17 cellular contexts compared by ENCODE assay signal in the genomic region with DNA sequence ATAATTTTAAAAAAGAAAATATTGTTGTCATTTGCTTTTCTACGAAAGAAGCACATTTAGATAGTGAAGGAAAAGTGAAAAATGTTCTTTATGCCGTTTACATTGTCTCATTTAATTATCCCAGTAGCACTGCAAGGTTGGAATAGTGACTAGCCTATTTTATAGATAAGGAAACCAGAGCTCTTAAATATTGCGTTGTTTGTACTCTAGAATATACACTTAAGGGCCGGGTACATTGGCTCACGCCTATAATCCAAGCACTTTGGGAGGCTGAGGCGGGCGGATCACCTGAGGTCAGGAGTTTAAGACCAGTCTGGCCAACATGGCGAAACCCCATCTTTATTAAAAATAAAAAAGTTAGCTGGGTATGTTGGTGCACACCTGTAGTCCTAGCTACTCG.
DNase-seq lines count a peak whose midpoint lies in the region; ATAC-seq and TF ChIP-seq lines count a peak whose summit lies in the region.
"Had no signal": no experiment of that assay in that cellular context is flagged by ENCODE, and none has a peak within 500 bp of the region (broad histone marks: within the 10 kb centered on the region; RNA-seq: fewer than 3 reads in every experiment).

No MANE protein-coding gene starts in this region.

- H3K4me1 Mint-ChIP-seq in chondrocyte (ENCODE audit: low read depth) (peaks cover 64% of the 10 kb centered on the region), nephron (peaks cover 41% of the 10 kb centered on the region)
- H3K4me1 Mint-ChIP-seq: B cell had no signal

- peaks cover 1% of the 10 kb centered on the region for H3K36me3 Mint-ChIP-seq in chondrocyte (ENCODE audit: low read depth)
- peaks cover 8% of the 10 kb centered on the region for H3K36me3 Mint-ChIP-seq in nephron (ENCODE audit: low read depth)

- H3K9me3 Mint-ChIP-seq in chondrocyte (ENCODE audit: low read depth) (no peaks in the 10 kb centered on the region), nephron (no peaks in the 10 kb centered on the region)
- H3K9me3 Mint-ChIP-seq: CD4-positive, alpha-beta T cell; CD8-positive, alpha-beta memory T cell; GM23338; H9 had no signal

- peak overlapping the region; percentile 40; the same call in 1 of the 2 replicates for H3K27ac ChIP-seq in PC-9
- H3K27ac ChIP-seq: BLaER1, C4-2B had no signal

- no TSS peak for BruUV-seq in PC-9 (replicated peaks; lab: Mats Ljungman, UMichigan)

- no peak overlapping the region for H3K4me2 ChIP-seq in PC-9
- H3K4me2 ChIP-seq: BLaER1, GM23338 had no signal

- H3K9me3 ChIP-seq in PC-9 (ENCODE audit: insufficient read depth, low read depth) = no peaks in the 10 kb centered on the region
- H3K9me3 ChIP-seq: BLaER1 had no signal

- ATAC-seq in HG03097 (IDR thresholded peaks at IDR 0.05; ENCODE audit: low FRiP score, unreplicated experiment) = no peak
- ATAC-seq: GM23338, HCT116 had no signal

- H3K27me3 Mint-ChIP-seq in chondrocyte (ENCODE audit: low read depth) = no peaks in the 10 kb centered on the region
- no peaks in the 10 kb centered on the region for H3K27me3 Mint-ChIP-seq in nephron (ENCODE audit: low read depth)
- H3K27me3 Mint-ChIP-seq: B cell; CD4-positive, alpha-beta T cell had no signal

- H3K36me3 ChIP-seq in PC-9 (ENCODE audit: low read depth) = peaks cover 48% of the 10 kb centered on the region

- peaks cover 18% of the 10 kb centered on the region for H4K20me1 ChIP-seq in PC-9 (ENCODE audit: insufficient read depth)

- peaks cover 93% of the 10 kb centered on the region for H3K4me1 ChIP-seq in PC-9 (replicated peaks; ENCODE audit: insufficient read depth)
- H3K4me1 ChIP-seq: BLaER1 had no signal

- no peak for TF ChIP-seq CTCF in PC-9 (conservative IDR thresholded peaks at IDR 0.05)
- no peak for TF ChIP-seq CTCF in chondrocyte (IDR thresholded peaks at IDR 0.05)
- TF ChIP-seq CTCF in nephron (IDR thresholded peaks at IDR 0.05; ENCODE audit: unreplicated experiment in 3 of 3) = no peak

- no peak for DNase-seq in PC-9
- DNase-seq in chondrocyte (ENCODE audit: low spot score) = no peak
- no peak for DNase-seq in CD1c-positive myeloid dendritic cell (ENCODE audit: extremely low spot score)
- DNase-seq in T-helper 9 cell = no peak
- DNase-seq: CD4-positive, alpha-beta T cell; CD8-positive, alpha-beta memory T cell; DMS53; DMS79 treated with DMSO at 0.1 percent for 48 hours; GF-D8; H9 had no signal

- peaks cover 93% of the 10 kb centered on the region for H3F3A ChIP-seq in PC-9 (ENCODE audit: insufficient read depth, low read depth)

- H2AFZ ChIP-seq in PC-9 = no peak overlapping the region
- H2AFZ ChIP-seq: GM23338 had no signal

- H3K27me3 ChIP-seq in PC-9 (ENCODE audit: insufficient read depth, low read depth) = no peaks in the 10 kb centered on the region
- H3K27me3 ChIP-seq: BLaER1 had no signal

- no peaks in the 10 kb centered on the region for H3K9me2 ChIP-seq in PC-9 (ENCODE audit: insufficient read depth)

- POLR2A ChIA-PET in PC-9 (lab: Charles Lee; ENCODE audit: unreplicated experiment) = interaction anchor here (0.6 kb wide), 1 partner anchor 126 kb away, joined by 5 read pairs; no protein-coding TSS in a partner anchor

- H3K4me3 Mint-ChIP-seq in chondrocyte (ENCODE audit: unreplicated experiment) (no peak overlapping the region), nephron (no peak overlapping the region)
- H3K4me3 Mint-ChIP-seq: B cell; CD4-positive, alpha-beta T cell; CD8-positive, alpha-beta memory T cell; GM23338; H9 had no signal

- H3K27ac Mint-ChIP-seq in chondrocyte (ENCODE audit: unreplicated experiment) (peak overlapping the region; percentile 12), nephron (peak overlapping the region in 2 of 3 experiments; percentile 71 to 95)
- H3K27ac Mint-ChIP-seq: B cell; CD4-positive, alpha-beta T cell; CD8-positive, alpha-beta memory T cell had no signal

- CTCF ChIA-PET in PC-9 (lab: Charles Lee) = no interaction called here

- peaks cover 99% of the 10 kb centered on the region for H3K79me2 ChIP-seq in PC-9 (ENCODE audit: low read depth)

- intact Hi-C loops in PC-9 (cut with micrococcal nuclease; ENCODE audit: unreplicated experiment) = no loop called here

- H3K4me3 ChIP-seq in PC-9 = no peak overlapping the region
- H3K4me3 ChIP-seq: BLaER1, GM23338 had no signal
